21 cellular contexts compared by ENCODE assay signal in genomic region chr3:158762701-158763100, GRCh38. TPM values are rescaled to one million over a fixed set of nuclear protein-coding genes. Genes with fewer than 3 reads are reported as not detected.
DNase-seq lines count a peak whose midpoint lies in the region; ATAC-seq and TF ChIP-seq lines count a peak whose summit lies in the region.
"Had no signal": no experiment of that assay in that cellular context is flagged by ENCODE, and none has a peak within 500 bp of the region (broad histone marks: within the 10 kb centered on the region; RNA-seq: fewer than 3 reads in every experiment).

No MANE protein-coding gene starts in this region.

- no peaks in the 10 kb centered on the region for H3K79me2 ChIP-seq in PC-9 (ENCODE audit: low read depth)

- TF ChIP-seq CTCF in PC-9 (conservative IDR thresholded peaks at IDR 0.05) (no peak), fibroblast of mammary gland (conservative IDR thresholded peaks at IDR 0.05; ENCODE audit: control insufficient read depth, insufficient read depth, low read depth, low read length) (no peak), gastrocnemius medialis (IDR thresholded peaks at IDR 0.05 in 4 of 5, conservative IDR thresholded peaks at IDR 0.05 in 1 of 5) (no peak)
- TF ChIP-seq CTCF in CD8-positive, alpha-beta T cell (IDR thresholded peaks at IDR 0.05) = no peak

- in situ Hi-C loops in gastrocnemius medialis (cut with MboI; ENCODE audit: low sequenced_read_pairs in 4 of 4) = no loop called here

- H3K9me3 ChIP-seq in PC-9 (ENCODE audit: insufficient read depth, low read depth) = no peaks in the 10 kb centered on the region
- no peaks in the 10 kb centered on the region for H3K9me3 ChIP-seq in gastrocnemius medialis
- H3K9me3 ChIP-seq in CD8-positive, alpha-beta T cell (ENCODE audit: low read length) = no peaks in the 10 kb centered on the region
- H3K9me3 ChIP-seq: A549 had no signal

- CTCF ChIA-PET in PC-9 (lab: Charles Lee) (interaction anchor here (0.6 kb wide), 1 partner anchor 1640 kb away, joined by 5 read pairs; no protein-coding TSS in a partner anchor), HEK293T (lab: Yijun Ruan, JAX) (no interaction called here)
- CTCF ChIA-PET in CD8-positive, alpha-beta T cell (lab: Charles Lee) = no interaction called here

- H3K4me1 Mint-ChIP-seq in CD8-positive, alpha-beta T cell (ENCODE audit: low read depth) = no peaks in the 10 kb centered on the region
- H3K4me1 Mint-ChIP-seq: B cell, CD14-positive monocyte had no signal

- no peak overlapping the region for H3K27ac Mint-ChIP-seq in CD8-positive, alpha-beta T cell
- H3K27ac Mint-ChIP-seq: B cell, CD14-positive monocyte, HFFc6 had no signal

- intact Hi-C loops in PC-9 (cut with micrococcal nuclease; ENCODE audit: unreplicated experiment) = no loop called here
- intact Hi-C loops in gastrocnemius medialis (cut with DNase I; ENCODE audit: low total_unique reads) = no loop called here
- intact Hi-C loops in CD8-positive, alpha-beta T cell (cut with DNase I, micrococcal nuclease) = no loop called here

- H3K4me2 ChIP-seq in PC-9 = peak overlapping the region; percentile 30
- H3K4me2 ChIP-seq: A549 had no signal

- no peaks in the 10 kb centered on the region for H3K27me3 ChIP-seq in PC-9 (ENCODE audit: insufficient read depth, low read depth)
- no peaks in the 10 kb centered on the region for H3K27me3 ChIP-seq in gastrocnemius medialis
- H3K27me3 ChIP-seq in CD8-positive, alpha-beta T cell (ENCODE audit: insufficient read depth, low read length) = no peaks in the 10 kb centered on the region

- H3K4me3 ChIP-seq in PC-9 = no peak overlapping the region
- no peak overlapping the region for H3K4me3 ChIP-seq in fibroblast of mammary gland (ENCODE audit: control insufficient read depth, low read depth, low read length)
- H3K4me3 ChIP-seq in gastrocnemius medialis = no peak overlapping the region
- H3K4me3 ChIP-seq in CD8-positive, alpha-beta T cell (ENCODE audit: low read depth, low read length) = no peak overlapping the region
- H3K4me3 ChIP-seq: A549 had no signal

- H2AFZ ChIP-seq in PC-9 = no peak overlapping the region

- H3K9me2 ChIP-seq in PC-9 (ENCODE audit: insufficient read depth) = no peaks in the 10 kb centered on the region

- peaks cover 72% of the 10 kb centered on the region for H3K4me1 ChIP-seq in PC-9 (replicated peaks; ENCODE audit: insufficient read depth)
- peaks cover 8 to 15% of the 10 kb centered on the region in 2 donors for H3K4me1 ChIP-seq in gastrocnemius medialis
- H3K4me1 ChIP-seq in CD8-positive, alpha-beta T cell (ENCODE audit: insufficient read depth, low read length) = no peaks in the 10 kb centered on the region

- POLR2A ChIA-PET in PC-9 (lab: Charles Lee; ENCODE audit: unreplicated experiment) (no interaction called here), HEK293T (lab: Yijun Ruan, JAX) (no interaction called here)
- POLR2A ChIA-PET in CD8-positive, alpha-beta T cell (lab: Charles Lee) = no interaction called here

- no peaks in the 10 kb centered on the region for H3K27me3 Mint-ChIP-seq in CD8-positive, alpha-beta T cell (ENCODE audit: low read depth)
- H3K27me3 Mint-ChIP-seq: B cell had no signal

- peaks cover 3% of the 10 kb centered on the region for H3K36me3 Mint-ChIP-seq in CD8-positive, alpha-beta T cell
- H3K36me3 Mint-ChIP-seq: CD14-positive monocyte had no signal

- DNase-seq in PC-9 (peak in 1 of 2 experiments; percentile 80), fibroblast of mammary gland (ENCODE audit: low read depth) (peak; percentile 66), iris pigment epithelial cell (ENCODE audit: low read depth) (peak; percentile 44), gastrocnemius medialis (peak in 1 of 2 donors; percentile 29), SIG-M5 treated with dmso at 0.1 percent for 504 hours (lab: John Stamatoyannopoulos, UW; ENCODE audit: unreplicated experiment) (no peak), HEK293T (ENCODE audit: extremely low spot score) (no peak)
- no peak for DNase-seq in CD8-positive, alpha-beta T cell
- no peak for DNase-seq in activated CD4-positive, alpha-beta T cell treated with anti-CD3 and anti-CD28 coated beads, Interleukin-2, amount 50 U/mL, for 4 hours
- DNase-seq: EL; HFFc6; KG1; NCI-H1092 treated with DMSO at 0.1 percent for 48 hours; NCI-H1436 treated with DMSO at 0.1 percent for 48 hours; NCI-H2029; NCI-H226; NCI-H524; NCI-H774; NK-92 treated with Interleukin-12 subunit alpha and Interleukin-12 subunit beta, amount 100 ng/mL, for 24 hours had no signal

- H3K36me3 ChIP-seq in PC-9 (ENCODE audit: low read depth) (peaks cover 13% of the 10 kb centered on the region; the same call in 1 of the 2 replicates), gastrocnemius medialis (no peaks in the 10 kb centered on the region)
- no peaks in the 10 kb centered on the region for H3K36me3 ChIP-seq in CD8-positive, alpha-beta T cell (ENCODE audit: insufficient read depth, low read length)

- peak; percentile 37 to 78 for ATAC-seq in gastrocnemius medialis
- ATAC-seq in CD8-positive, alpha-beta T cell = no peak
- ATAC-seq: A549 had no signal

- BruUV-seq in PC-9 (replicated peaks; lab: Mats Ljungman, UMichigan) = no TSS peak

- peaks cover 40% of the 10 kb centered on the region for H3F3A ChIP-seq in PC-9 (ENCODE audit: insufficient read depth, low read depth)

- peak overlapping the region; percentile 81 for H3K27ac ChIP-seq in PC-9
- H3K27ac ChIP-seq in gastrocnemius medialis = peak overlapping the region in 3 of 4 donors; percentile 36 to 56 (median 49)
- H3K27ac ChIP-seq in CD8-positive, alpha-beta T cell (ENCODE audit: low read depth, low read length) = no peak overlapping the region

- H3K4me3 Mint-ChIP-seq in CD8-positive, alpha-beta T cell = no peak overlapping the region
- H3K4me3 Mint-ChIP-seq: B cell, CD14-positive monocyte, HFFc6 had no signal

- no peak for TF ChIP-seq POLR2A in gastrocnemius medialis (IDR thresholded peaks at IDR 0.05)

- no peaks in the 10 kb centered on the region for H4K20me1 ChIP-seq in PC-9 (ENCODE audit: insufficient read depth)

- H3K9me3 Mint-ChIP-seq in CD8-positive, alpha-beta T cell = no peaks in the 10 kb centered on the region
- H3K9me3 Mint-ChIP-seq: CD14-positive monocyte, HFFc6 had no signal

TF ChIP-seq in HEK293T, 16 proteins besides CTCF, POLR2A, EP300 and RAD21:
- TF ChIP-seq ELF4 (IDR thresholded peaks at IDR 0.05) (no peak), CTBP1 (IDR thresholded peaks at IDR 0.05; ENCODE audit: borderline replicate concordance) (no peak), FOXK2 (IDR thresholded peaks at IDR 0.05) (no peak), FOXM1 (IDR thresholded peaks at IDR 0.05; ENCODE audit: borderline replicate concordance) (no peak), TARDBP (IDR thresholded peaks at IDR 0.05) (no peak), HDGF (IDR thresholded peaks at IDR 0.05; ENCODE audit: borderline replicate concordance) (no peak), ARNT (IDR thresholded peaks at IDR 0.05) (no peak), ZNF384 (IDR thresholded peaks at IDR 0.05) (no peak), L3MBTL2 (conservative IDR thresholded peaks at IDR 0.05) (no peak), SUZ12 (IDR thresholded peaks at IDR 0.05) (no peak), SP1 (IDR thresholded peaks at IDR 0.05) (no peak), FOXA1 (IDR thresholded peaks at IDR 0.05) (no peak), LEF1 (IDR thresholded peaks at IDR 0.05; ENCODE audit: borderline replicate concordance) (no peak), NFRKB (IDR thresholded peaks at IDR 0.05) (no peak), BHLHE40 (IDR thresholded peaks at IDR 0.05; ENCODE audit: borderline replicate concordance) (no peak)
- TF ChIP-seq, protein P1, sequence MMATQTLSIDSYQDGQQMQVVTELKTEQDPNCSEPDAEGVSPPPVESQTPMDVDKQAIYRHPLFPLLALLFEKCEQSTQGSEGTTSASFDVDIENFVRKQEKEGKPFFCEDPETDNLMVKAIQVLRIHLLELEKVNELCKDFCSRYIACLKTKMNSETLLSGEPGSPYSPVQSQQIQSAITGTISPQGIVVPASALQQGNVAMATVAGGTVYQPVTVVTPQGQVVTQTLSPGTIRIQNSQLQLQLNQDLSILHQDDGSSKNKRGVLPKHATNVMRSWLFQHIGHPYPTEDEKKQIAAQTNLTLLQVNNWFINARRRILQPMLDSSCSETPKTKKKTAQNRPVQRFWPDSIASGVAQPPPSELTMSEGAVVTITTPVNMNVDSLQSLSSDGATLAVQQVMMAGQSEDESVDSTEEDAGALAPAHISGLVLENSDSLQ (IDR thresholded peaks at IDR 0.05) = no peak

RNA-seq across cellular contexts. Expression of gene RARRES1, which starts 30.4 kb away (rescaled TPM):
- total RNA-seq in PC-9 (2021) = 9.3 and 20.5 TPM in 2 replicates
- 10 to 100 TPM in 1 of 4 donors, 1 to 10 TPM in 3; 1.4 to 27.6 (median 4.4) TPM for total RNA-seq in gastrocnemius medialis
- total RNA-seq in CD8-positive, alpha-beta T cell = not detected
- total RNA-seq: B cell had no signal

RNA-seq across cellular contexts. Expression of gene MFSD1, which starts 39.2 kb away (rescaled TPM):
- 31.0 and 38.6 TPM in 2 replicates for total RNA-seq in PC-9 (2021)
- total RNA-seq in gastrocnemius medialis = 10 to 100 TPM; 18.6 to 33.5 (median 25.2) TPM
- 1 to 10 TPM; 5.3 to 6.3 TPM for total RNA-seq in CD8-positive, alpha-beta T cell

Comparison
In these comparisons a context has a peak if more than half of its experiments do, and no peak if none do; other contexts are left out.
1. DNase-seq: peak in fibroblast of mammary gland (single experiment) and iris pigment epithelial cell (single experiment); none in SIG-M5 treated with dmso at 0.1 percent for 504 hours (single experiment), HEK293T (single experiment), CD8-positive, alpha-beta T cell (0 of 7) and activated CD4-positive, alpha-beta T cell treated with anti-CD3 and anti-CD28 coated beads, Interleukin-2, amount 50 U/mL, for 4 hours (0 of 2).